19 cellular contexts compared by ENCODE assay signal in genomic region chr7:111132833-111133232, GRCh38. TPM values are rescaled to one million over a fixed set of nuclear protein-coding genes. Genes with fewer than 3 reads are reported as not detected.
"Had no signal": no experiment of that assay in that cellular context is flagged by ENCODE, and none has a peak within 500 bp of the region (broad histone marks: within the 10 kb centered on the region; RNA-seq: fewer than 3 reads in every experiment).

No MANE protein-coding gene starts in this region.

- H3K27ac ChIP-seq: cardiac muscle cell, esophagus squamous epithelium, foreskin keratinocyte, right atrium auricular region, skin epidermis, suprapubic skin, VCaP had no signal

- H3K27ac Mint-ChIP-seq: activated T-helper 17 cell treated with anti-CD3 and anti-CD28 coated beads, Interleukin-2, amount 50 U/mL, for 72 hours; nephron; stimulated activated naive CD8-positive, alpha-beta T cell treated with anti-CD3 and anti-CD28 coated beads, Interleukin-15, Interleukin-2, amounts not matched to agents 100 ng/mL and 50 ng/mL, for 24 hours; type B pancreatic cell had no signal

- H3K9me3 Mint-ChIP-seq: activated T-helper 17 cell treated with anti-CD3 and anti-CD28 coated beads, Interleukin-2, amount 50 U/mL, for 72 hours; nephron; stimulated activated naive CD8-positive, alpha-beta T cell treated with anti-CD3 and anti-CD28 coated beads, Interleukin-15, Interleukin-2, amounts not matched to agents 100 ng/mL and 50 ng/mL, for 24 hours; type B pancreatic cell had no signal

- H3K4me3 Mint-ChIP-seq: activated T-helper 17 cell treated with anti-CD3 and anti-CD28 coated beads, Interleukin-2, amount 50 U/mL, for 72 hours; nephron; stimulated activated naive CD8-positive, alpha-beta T cell treated with anti-CD3 and anti-CD28 coated beads, Interleukin-15, Interleukin-2, amounts not matched to agents 100 ng/mL and 50 ng/mL, for 24 hours; type B pancreatic cell had no signal

- H3K4me1 ChIP-seq: foreskin keratinocyte had no signal

- H3K36me3 ChIP-seq: cardiac muscle cell, esophagus squamous epithelium, right atrium auricular region, suprapubic skin had no signal

- H3K27me3 Mint-ChIP-seq: activated T-helper 17 cell treated with anti-CD3 and anti-CD28 coated beads, Interleukin-2, amount 50 U/mL, for 72 hours; stimulated activated naive CD8-positive, alpha-beta T cell treated with anti-CD3 and anti-CD28 coated beads, Interleukin-15, Interleukin-2, amounts not matched to agents 100 ng/mL and 50 ng/mL, for 24 hours; type B pancreatic cell had no signal

- DNase-seq: activated CD4-positive, alpha-beta T cell treated with anti-CD3 and anti-CD28 coated beads for 1 hour; activated CD4-positive, alpha-beta T cell treated with anti-CD3 and anti-CD28 coated beads, Interleukin-2, amount 50 U/mL, for 4 hours; activated naive CD4-positive, alpha-beta T cell treated with Interleukin-2 at 50 U/mL for 16 hours; anterior cingulate cortex; esophagus squamous epithelium; foreskin keratinocyte; glutamatergic neuron; hypothalamus; occipital lobe; T1000 had no signal

- H3K36me3 Mint-ChIP-seq: type B pancreatic cell had no signal

- H3K9me3 ChIP-seq: esophagus squamous epithelium, right atrium auricular region, suprapubic skin had no signal

- ATAC-seq: activated T-helper 17 cell treated with anti-CD3 and anti-CD28 coated beads, Interleukin-2, amount 50 U/mL, for 72 hours; foreskin keratinocyte had no signal

- H3K4me1 Mint-ChIP-seq: activated T-helper 17 cell treated with anti-CD3 and anti-CD28 coated beads, Interleukin-2, amount 50 U/mL, for 72 hours; nephron had no signal

- H3K27me3 ChIP-seq: cardiac muscle cell, esophagus squamous epithelium, foreskin keratinocyte, right atrium auricular region, suprapubic skin had no signal

- H3K4me3 ChIP-seq: cardiac muscle cell, esophagus squamous epithelium, right atrium auricular region, skin epidermis, suprapubic skin had no signal

RNA-seq across cellular contexts. Expression of gene LRRN3, which starts 41.9 kb away (rescaled TPM):
- total RNA-seq: foreskin keratinocyte had no signal
- polyA plus RNA-seq: foreskin keratinocyte had no signal
